In genomic region chr22:17120711-17121234, GRCh38 we compare ENCODE assay signal across 8 cellular contexts. TPM values are rescaled to one million over a fixed set of nuclear protein-coding genes. Genes with fewer than 3 reads are reported as not detected.
DNase-seq lines count a peak whose midpoint lies in the region; ATAC-seq lines count a peak whose summit lies in the region.

No MANE protein-coding gene starts in this region.

- no peaks in the 10 kb centered on the region for H3K9me3 ChIP-seq in iPS-15b (ENCODE audit: control insufficient read depth, insufficient read depth, low read length)

- peaks cover 29% of the 10 kb centered on the region for H3K27me3 Mint-ChIP-seq in activated CD8-positive, alpha-beta T cell treated with anti-CD3 and anti-CD28 coated beads, Interleukin-2, amount 10 ng/mL, durations not matched to agents 7 days and 5 days (ENCODE audit: low read depth)
- peaks cover 69% of the 10 kb centered on the region for H3K27me3 Mint-ChIP-seq in stimulated activated memory B cell treated with anti-CD40 and anti-IgM and Interleukin-4, amounts not matched to agents 10 μg/mL and 1 μg/mL and 100 μg/mL, for 72 hours

- H3K4me3 Mint-ChIP-seq in activated CD8-positive, alpha-beta T cell treated with anti-CD3 and anti-CD28 coated beads, Interleukin-2, amount 10 ng/mL, durations not matched to agents 7 days and 5 days, result no peak overlapping the region
- H3K4me3 Mint-ChIP-seq in stimulated activated memory B cell treated with anti-CD40 and anti-IgM and Interleukin-4, amounts not matched to agents 10 μg/mL and 1 μg/mL and 100 μg/mL, for 72 hours, result no peak overlapping the region

- POLR2A ChIA-PET in activated CD8-positive, alpha-beta T cell treated with anti-CD3 and anti-CD28 coated beads, Interleukin-2, amount 10 ng/mL, durations not matched to agents 7 days and 5 days (lab: Charles Lee), result no interaction called here

- DNase-seq in stimulated activated CD4-positive, alpha-beta T cell treated with anti-CD3 and anti-CD28 coated beads, Interleukin-15, amount 100 ng/mL, for 24 hours, result peak; percentile 44
- DNase-seq in stimulated activated CD4-positive, alpha-beta T cell treated with anti-CD3 and anti-CD28 coated beads, Interleukin-1b, Interleukin-23, amount 100 ng/mL, for 48 hours, result no peak
- DNase-seq in activated CD8-positive, alpha-beta T cell treated with anti-CD3 and anti-CD28 coated beads, Interleukin-2, amount 10 ng/mL, durations not matched to agents 7 days and 5 days, result no peak
- DNase-seq in inferior parietal cortex (ENCODE audit: extremely low spot score), result no peak

- no peak overlapping the region for H3K27ac Mint-ChIP-seq in activated CD8-positive, alpha-beta T cell treated with anti-CD3 and anti-CD28 coated beads, Interleukin-2, amount 10 ng/mL, durations not matched to agents 7 days and 5 days
- no peak overlapping the region for H3K27ac Mint-ChIP-seq in stimulated activated memory B cell treated with anti-CD40 and anti-IgM and Interleukin-4, amounts not matched to agents 10 μg/mL and 1 μg/mL and 100 μg/mL, for 72 hours

- H3K9me3 Mint-ChIP-seq in activated CD8-positive, alpha-beta T cell treated with anti-CD3 and anti-CD28 coated beads, Interleukin-2, amount 10 ng/mL, durations not matched to agents 7 days and 5 days (ENCODE audit: insufficient read depth), result no peaks in the 10 kb centered on the region
- no peaks in the 10 kb centered on the region for H3K9me3 Mint-ChIP-seq in stimulated activated memory B cell treated with anti-CD40 and anti-IgM and Interleukin-4, amounts not matched to agents 10 μg/mL and 1 μg/mL and 100 μg/mL, for 72 hours

- H3K36me3 Mint-ChIP-seq in activated CD8-positive, alpha-beta T cell treated with anti-CD3 and anti-CD28 coated beads, Interleukin-2, amount 10 ng/mL, durations not matched to agents 7 days and 5 days (ENCODE audit: low read depth), result no peaks in the 10 kb centered on the region
- H3K36me3 Mint-ChIP-seq in stimulated activated memory B cell treated with anti-CD40 and anti-IgM and Interleukin-4, amounts not matched to agents 10 μg/mL and 1 μg/mL and 100 μg/mL, for 72 hours, result no peaks in the 10 kb centered on the region

- no peaks in the 10 kb centered on the region for H3K36me3 ChIP-seq in iPS-15b (ENCODE audit: control insufficient read depth, insufficient read depth, low read length)

- ATAC-seq in activated CD8-positive, alpha-beta T cell treated with anti-CD3 and anti-CD28 coated beads, Interleukin-2, amount 10 ng/mL, durations not matched to agents 7 days and 5 days, result peak; percentile 44
- ATAC-seq in stimulated activated memory B cell treated with anti-CD40 and anti-IgM and Interleukin-4, amounts not matched to agents 10 μg/mL and 1 μg/mL and 100 μg/mL, for 72 hours, result peak; percentile 26
- ATAC-seq in GM19328 (IDR thresholded peaks at IDR 0.05; ENCODE audit: unreplicated experiment) (no peak), HG03095 (IDR thresholded peaks at IDR 0.05; ENCODE audit: unreplicated experiment) (no peak)

- peaks cover 9% of the 10 kb centered on the region for H3K27me3 ChIP-seq in iPS-15b (ENCODE audit: control insufficient read depth, insufficient read depth, low read length)

- H3K9ac ChIP-seq in iPS-15b (ENCODE audit: low read depth, low read length), result no peak overlapping the region

- CTCF ChIA-PET in activated CD8-positive, alpha-beta T cell treated with anti-CD3 and anti-CD28 coated beads, Interleukin-2, amount 10 ng/mL, durations not matched to agents 7 days and 5 days (lab: Charles Lee), result no interaction called here

- peak overlapping the region; percentile 24 for H3K4me3 ChIP-seq in iPS-15b (ENCODE audit: low read depth, low read length)

- peaks cover 13% of the 10 kb centered on the region for H3K4me1 ChIP-seq in iPS-15b (ENCODE audit: control insufficient read depth, insufficient read depth, low read length)

- peaks cover 41% of the 10 kb centered on the region for H3K4me1 Mint-ChIP-seq in activated CD8-positive, alpha-beta T cell treated with anti-CD3 and anti-CD28 coated beads, Interleukin-2, amount 10 ng/mL, durations not matched to agents 7 days and 5 days (ENCODE audit: low read depth)
- peaks cover 35% of the 10 kb centered on the region for H3K4me1 Mint-ChIP-seq in stimulated activated memory B cell treated with anti-CD40 and anti-IgM and Interleukin-4, amounts not matched to agents 10 μg/mL and 1 μg/mL and 100 μg/mL, for 72 hours

RNA-seq across cellular contexts. Expression of gene TMEM121B, which starts 0.4 kb away (rescaled TPM):
- total RNA-seq in activated CD8-positive, alpha-beta T cell treated with anti-CD3 and anti-CD28 coated beads, Interleukin-2, amount 10 ng/mL, durations not matched to agents 7 days and 5 days, result under 1 TPM; 0.11 to 0.18 TPM

RNA-seq across cellular contexts. Expression of gene IL17RA, which starts 36.0 kb away (rescaled TPM):
- 10 to 100 TPM; 41.7 to 43.4 TPM for total RNA-seq in activated CD8-positive, alpha-beta T cell treated with anti-CD3 and anti-CD28 coated beads, Interleukin-2, amount 10 ng/mL, durations not matched to agents 7 days and 5 days

RNA-seq across cellular contexts. Expression of gene HDHD5, which starts 38.3 kb away (rescaled TPM):
- total RNA-seq in activated CD8-positive, alpha-beta T cell treated with anti-CD3 and anti-CD28 coated beads, Interleukin-2, amount 10 ng/mL, durations not matched to agents 7 days and 5 days, result 10 to 100 TPM; 38.5 to 40.7 TPM

Comparison
In these comparisons a context has a peak if more than half of its experiments do, and no peak if none do; other contexts are left out.
1. ATAC-seq: peak in activated CD8-positive, alpha-beta T cell treated with anti-CD3 and anti-CD28 coated beads, Interleukin-2, amount 10 ng/mL, durations not matched to agents 7 days and 5 days (single experiment) and stimulated activated memory B cell treated with anti-CD40 and anti-IgM and Interleukin-4, amounts not matched to agents 10 μg/mL and 1 μg/mL and 100 μg/mL, for 72 hours (single experiment); none in GM19328 (single experiment) and HG03095 (single experiment).